8 cellular contexts compared by ENCODE assay signal in the genomic region with DNA sequence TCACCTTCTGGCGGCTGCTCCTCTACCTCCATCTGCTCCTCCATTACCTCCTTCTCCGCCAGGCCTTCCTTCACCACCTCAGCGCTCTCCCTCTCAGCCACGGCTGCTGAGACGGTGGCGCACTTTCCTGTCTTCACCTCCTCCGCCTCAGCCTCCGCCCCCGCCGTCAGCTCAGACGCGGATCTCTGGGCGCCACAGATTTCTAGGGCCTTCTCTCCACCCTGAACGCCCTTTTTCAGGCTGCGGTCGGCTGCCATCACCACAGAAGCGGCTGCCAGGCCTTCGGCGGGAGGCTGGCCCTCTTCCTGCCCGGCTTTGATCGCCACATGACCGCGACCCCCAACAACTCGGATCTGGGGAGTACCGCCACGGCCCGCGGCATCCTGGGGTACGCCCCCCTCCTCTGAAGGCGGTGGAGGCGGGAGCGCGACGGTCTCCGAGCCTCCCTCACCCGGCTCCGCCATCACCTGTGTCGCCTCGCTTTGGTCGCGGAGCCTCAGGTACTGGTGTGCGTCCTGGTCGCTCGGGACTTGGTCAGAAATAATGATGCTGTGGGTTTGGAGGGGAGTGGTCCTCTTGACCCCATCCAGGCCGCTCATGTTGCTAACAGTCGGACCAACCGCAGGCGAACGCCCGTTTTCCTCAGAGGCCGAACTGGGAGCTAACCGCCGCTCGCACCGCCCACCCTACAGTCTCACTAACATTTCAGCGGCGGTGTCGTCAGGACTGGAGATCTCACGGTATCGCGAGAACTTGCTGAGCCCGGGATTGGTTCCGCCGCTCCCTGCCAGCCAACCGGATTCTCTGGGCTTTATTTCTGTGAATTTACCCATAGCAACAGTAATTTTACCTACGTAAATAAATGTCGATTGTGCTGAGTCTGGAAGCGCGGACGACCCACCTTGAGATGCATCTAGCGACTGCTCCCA. TPM values are rescaled to one million over a fixed set of nuclear protein-coding genes. Genes with fewer than 3 reads are reported as not detected.
A peak's percentile ranks its signal among the peaks of the same experiment; 100 is the strongest.
DNase-seq lines count a peak whose midpoint lies in the region; ATAC-seq and TF ChIP-seq lines count a peak whose summit lies in the region.

Gene TSPYL1, minus strand, starts transcription at position 699 of the 929 bp plus-strand sequence. Its CDS starts 100 bp downstream, at position 599.

- H3K27ac Mint-ChIP-seq in activated B cell treated with CpG ODN at 0.5 μM for 24 hours (peak within 1 kb of the TSS; percentile 100), immature natural killer cell (peak within 1 kb of the TSS; percentile 98 to 100 (median 100))

- POLR2A ChIA-PET in activated B cell treated with CpG ODN at 0.5 μM for 24 hours (lab: Charles Lee): interaction anchor here (0.6 to 3.0 kb wide), 23 partner anchors 8 to 389 kb away, joined by 3 to 50 read pairs (median 4); partner anchors contain the start of genes CALHM5, CALHM6, NT5DC1 and RWDD1

- no peak for TF ChIP-seq CTCF in activated B cell treated with CpG ODN at 0.5 μM for 24 hours (IDR thresholded peaks at IDR 0.05)

- ATAC-seq in HG03196 (IDR thresholded peaks at IDR 0.05; ENCODE audit: unreplicated experiment) (peak; percentile 97), activated B cell treated with CpG ODN at 0.5 μM for 24 hours (ENCODE audit: low read depth) (peak; percentile 91)

- H3K4me1 Mint-ChIP-seq in activated B cell treated with CpG ODN at 0.5 μM for 24 hours (peaks cover 71% of the 10 kb centered on the region), immature natural killer cell (peaks cover 60 to 67% of the 10 kb centered on the region in 2 donors)

- TF ChIP-seq POLR2A in GM18951 (IDR thresholded peaks at IDR 0.05; ENCODE audit: extremely low read depth, insufficient read depth, insufficient read length): peak; percentile 86

- DNase-seq in AG08396 (ENCODE audit: low spot score) (peak; percentile 92), NCI-H345 (lab: John Stamatoyannopoulos, UW) (peak; percentile 97), activated B cell treated with CpG ODN at 0.5 μM for 24 hours (peak; percentile 85), caudate nucleus (lab: John Stamatoyannopoulos, UW) (peak; percentile 27 to 99 (median 92)), immature natural killer cell (peak; percentile 96 to 97 (median 97)), smooth muscle cell of the brain vasculature (ENCODE audit: low read depth, low spot score) (peak; percentile 88)

- in situ Hi-C loops in GM18951 (cut with MboI; ENCODE audit: low sequenced_read_pairs, unreplicated experiment): no loop called here

- intact Hi-C loops in activated B cell treated with CpG ODN at 0.5 μM for 24 hours (cut with micrococcal nuclease): loop anchor here (1.0 to 5.0 kb wide), 8 partner anchors 11 to 402 kb away; partner anchors contain the start of genes KPNA5, NT5DC1, RWDD1 and TSPYL4

- H3K4me3 Mint-ChIP-seq in activated B cell treated with CpG ODN at 0.5 μM for 24 hours (peak within 1 kb of the TSS; percentile 95), immature natural killer cell (peak within 1 kb of the TSS; percentile 94 to 100 (median 97))

- H3K36me3 Mint-ChIP-seq in activated B cell treated with CpG ODN at 0.5 μM for 24 hours (ENCODE audit: low read depth): peaks cover 49% of the 10 kb centered on the region
- peaks cover 15 to 21% (median 18%) of the 10 kb centered on the region in 3 donors for H3K36me3 Mint-ChIP-seq in immature natural killer cell

- H3K27ac ChIP-seq in caudate nucleus (ENCODE audit: low read depth, low read length): peak within 1 kb of the TSS; percentile 98

- H3K9me3 Mint-ChIP-seq in activated B cell treated with CpG ODN at 0.5 μM for 24 hours (no peaks in the 10 kb centered on the region), immature natural killer cell (no peaks in the 10 kb centered on the region)

- no peaks in the 10 kb centered on the region for H3K27me3 Mint-ChIP-seq in activated B cell treated with CpG ODN at 0.5 μM for 24 hours
- H3K27me3 Mint-ChIP-seq in immature natural killer cell (ENCODE audit: low read depth in 3 of 3): peaks cover 15 to 21% (median 21%) of the 10 kb centered on the region in 3 donors

- CTCF ChIA-PET in activated B cell treated with CpG ODN at 0.5 μM for 24 hours (lab: Charles Lee): interaction anchor here (0.8 to 2.7 kb wide), 9 partner anchors 8 to 292 kb away, joined by 3 to 17 read pairs (median 4); partner anchors contain the start of gene RWDD1

RNA-seq across cellular contexts. Expression of gene TSPYL1, which starts in this region (rescaled TPM):
- total RNA-seq in activated B cell treated with CpG ODN at 0.5 μM for 24 hours: 67.4 and 68.4 TPM in 2 replicates
- polyA plus RNA-seq in immature natural killer cell: 10 to 100 TPM; 14.9 to 31.0 (median 21.6) TPM

Comparison
In these comparisons a context has a peak if more than half of its experiments do, and no peak if none do; other contexts are left out.
1. Peak in every context shown above with its lines: DNase-seq, ATAC-seq and H3K27ac ChIP-seq.